16 cellular contexts compared by ENCODE assay signal in genomic region chr6:38133932-38134703, GRCh38.
DNase-seq lines count a peak whose midpoint lies in the region; ATAC-seq, FAIRE-seq and TF ChIP-seq lines count a peak whose summit lies in the region.
"Had no signal": no experiment of that assay in that cellular context is flagged by ENCODE, and none has a peak within 500 bp of the region (broad histone marks: within the 10 kb centered on the region; RNA-seq: fewer than 3 reads in every experiment).

No MANE protein-coding gene starts in this region.

- H3K36me3 Mint-ChIP-seq in WTC11 (0 out of 2 replicates have a peak, but pooled peaks cover 10% of the 10 kb centered on the region), nephron progenitor cell (ENCODE audit: low read depth) (peaks cover 60% of the 10 kb centered on the region)

- TF ChIP-seq CTCF in WTC11 (IDR thresholded peaks at IDR 0.05) (no peak), nephron progenitor cell (IDR thresholded peaks at IDR 0.05) (no peak)

- H3K4me3 Mint-ChIP-seq in WTC11 (no peak overlapping the region), nephron progenitor cell (no peak overlapping the region)
- H3K4me3 Mint-ChIP-seq: CD4-positive, CD25-positive, alpha-beta regulatory T cell had no signal

- ATAC-seq in WTC11, result no peak
- no peak for ATAC-seq in GM18517 (IDR thresholded peaks at IDR 0.05; ENCODE audit: unreplicated experiment)

- no peak for FAIRE-seq in GM12891 (lab: Jason Lieb, UNC)

- peak overlapping the region; percentile 18; the same call in 1 of the 2 replicates for H3K27ac Mint-ChIP-seq in WTC11
- H3K27ac Mint-ChIP-seq in nephron progenitor cell, result peak overlapping the region; percentile 4

- CTCF ChIA-PET in WTC11 (lab: Charles Lee), result no interaction called here

- H3K4me1 Mint-ChIP-seq in WTC11, result peaks cover 42% of the 10 kb centered on the region
- peaks cover 50% of the 10 kb centered on the region for H3K4me1 Mint-ChIP-seq in nephron progenitor cell

- H3K27me3 Mint-ChIP-seq in WTC11 (ENCODE audit: low read depth) (no peaks in the 10 kb centered on the region), nephron progenitor cell (ENCODE audit: low read depth, poor library complexity) (peaks cover 2% of the 10 kb centered on the region)
- H3K27me3 Mint-ChIP-seq: CD4-positive, CD25-positive, alpha-beta regulatory T cell had no signal

- POLR2A ChIA-PET in WTC11 (lab: Charles Lee), result interaction anchor here (1.2 kb wide), 1 partner anchor 43 kb away, joined by 3 read pairs; no protein-coding TSS in a partner anchor

- peaks cover 17% of the 10 kb centered on the region for H3K9me3 Mint-ChIP-seq in WTC11
- H3K9me3 Mint-ChIP-seq in nephron progenitor cell, result peaks cover 26% of the 10 kb centered on the region
- H3K9me3 Mint-ChIP-seq: CD4-positive, CD25-positive, alpha-beta regulatory T cell had no signal

- TF ChIP-seq POLR2A in GM12891 (IDR thresholded peaks at IDR 0.05; ENCODE audit: low read depth, low read length), result no peak

- DNase-seq in DMS79 (lab: John Stamatoyannopoulos, UW), result peak; percentile 32
- no peak for DNase-seq in GM12891 (ENCODE audit: insufficient read length, low spot score)
- DNase-seq in WTC11 (ENCODE audit: low spot score), result no peak
- DNase-seq in nephron progenitor cell, result no peak
- no peak for DNase-seq in NCI-H526 treated with DMSO at 0.1 percent for 48 hours (lab: John Stamatoyannopoulos, UW)
- DNase-seq in activated CD4-positive, alpha-beta T cell treated with anti-CD3 and anti-CD28 coated beads for 1 hour, result no peak
- DNase-seq: Caco-2; CD4-positive, CD25-positive, alpha-beta regulatory T cell; GOT3; KBM-7; NCI-H1436; NCI-H2081; NCI-H345; NCI-H526; SW 1271 had no signal

TF ChIP-seq in GM12891, 5 proteins besides CTCF, POLR2A, EP300 and RAD21:
- TF ChIP-seq POLR2AphosphoS5 (IDR thresholded peaks at IDR 0.05; ENCODE audit: low read depth, low read length) (no peak), SPI1 (IDR thresholded peaks at IDR 0.05; ENCODE audit: low read depth, low read length) (peak; percentile 52), POU2F2 (IDR thresholded peaks at IDR 0.05; ENCODE audit: low read depth, low read length) (no peak), TAF1 (IDR thresholded peaks at IDR 0.05; ENCODE audit: low read depth, low read length) (no peak)

TF ChIP-seq in WTC11, 78 proteins besides CTCF, POLR2A, EP300 and RAD21:
- no peak for TF ChIP-seq RELA (CRISPR knock-in tag; IDR thresholded peaks at IDR 0.05; ENCODE audit: borderline replicate concordance)
- no peak for TF ChIP-seq MLX (CRISPR knock-in tag; IDR thresholded peaks at IDR 0.05)
- TF ChIP-seq ZNF512 (CRISPR knock-in tag; IDR thresholded peaks at IDR 0.05; ENCODE audit: borderline replicate concordance), result no peak
- TF ChIP-seq E2F5 (CRISPR knock-in tag; IDR thresholded peaks at IDR 0.05), result no peak
- no peak for TF ChIP-seq GABPB1 (CRISPR knock-in tag; IDR thresholded peaks at IDR 0.05)
- TF ChIP-seq ZNF425 (CRISPR knock-in tag; conservative IDR thresholded peaks at IDR 0.05), result no peak
- no peak for TF ChIP-seq AR (CRISPR knock-in tag; IDR thresholded peaks at IDR 0.05)
- TF ChIP-seq USF2 (CRISPR knock-in tag; IDR thresholded peaks at IDR 0.05), result no peak
- no peak for TF ChIP-seq CDX4 (CRISPR knock-in tag; IDR thresholded peaks at IDR 0.05; ENCODE audit: borderline replicate concordance)
